Comparison of ENCODE assay signal across 23 cellular contexts in the genomic region with DNA sequence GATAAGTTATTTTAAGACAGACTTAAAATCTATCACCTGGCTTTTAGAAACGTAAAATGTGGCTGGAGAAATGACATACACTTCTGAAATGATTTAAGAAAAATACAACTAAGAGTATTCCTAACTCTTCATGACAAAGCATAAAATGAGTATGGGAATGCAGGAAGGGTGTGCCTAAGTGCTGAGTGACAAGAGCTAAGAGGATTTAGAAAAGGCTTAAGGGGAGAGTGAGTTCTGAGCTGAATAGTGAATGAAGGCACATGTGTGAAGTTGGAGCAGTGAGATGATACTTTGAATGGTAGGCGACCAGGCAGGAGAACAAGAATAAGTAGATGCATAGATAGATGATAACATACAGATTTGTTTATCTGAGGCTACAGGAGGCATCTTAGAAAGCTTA.
"Had no signal": no experiment of that assay in that cellular context is flagged by ENCODE, and none has a peak within 500 bp of the region (broad histone marks: within the 10 kb centered on the region; RNA-seq: fewer than 3 reads in every experiment).

No MANE protein-coding gene starts in this region.

- H3K36me3 ChIP-seq: neutrophil, pancreas, right lobe of liver, suprapubic skin, transverse colon, upper lobe of right lung, uterus had no signal

- H3K4me2 ChIP-seq: smooth muscle cell had no signal

- H3K9me3 ChIP-seq: neutrophil, pancreas, right lobe of liver, suprapubic skin, transverse colon, upper lobe of right lung, uterus had no signal

- ATAC-seq: effector memory CD8-positive, alpha-beta T cell; left lobe of liver; naive thymus-derived CD8-positive, alpha-beta T cell; pancreas; right lobe of liver; stimulated activated naive CD8-positive, alpha-beta T cell treated with anti-CD3 and anti-CD28 coated beads, Interleukin-15, amount 100 ng/mL, for 72 hours; upper lobe of right lung had no signal

- FAIRE-seq: keratinocyte, pancreas had no signal

- H3K4me3 ChIP-seq: lung, pancreas, right lobe of liver, smooth muscle cell, suprapubic skin, transverse colon, upper lobe of right lung, uterus had no signal

- DNase-seq: cortex of kidney; effector memory CD8-positive, alpha-beta T cell; hypothalamus; midbrain; naive thymus-derived CD8-positive, alpha-beta T cell; pancreas; retina; right lobe of liver; stimulated activated CD4-positive, alpha-beta T cell treated with anti-CD3 and anti-CD28 coated beads, Interleukin-12 subunit alpha, Interleukin-12 subunit beta, amount 100 ng/mL, for 4 hours; stimulated activated CD4-positive, alpha-beta T cell treated with anti-CD3 and anti-CD28 coated beads, Interleukin-1b, Interleukin-23, amount 100 ng/mL, for 48 hours; stimulated activated CD4-positive, alpha-beta T cell treated with anti-CD3 and anti-CD28 coated beads, Interleukin-4, amount 100 ng/mL, for 1 hour; stimulated activated CD8-positive, alpha-beta memory T cell treated with anti-CD3 and anti-CD28 coated beads, Interleukin-4, amount 100 ng/mL, for 48 hours; stimulated activated naive CD4-positive, alpha-beta T cell; stimulated activated naive CD8-positive, alpha-beta T cell treated with anti-CD3 and anti-CD28 coated beads, Interleukin-15, amount 100 ng/mL, for 72 hours; transverse colon; upper lobe of right lung; uterus had no signal

- H3K27me3 ChIP-seq: neutrophil, pancreas, right lobe of liver, suprapubic skin, transverse colon, upper lobe of right lung, uterus had no signal

- H3K27ac ChIP-seq: neutrophil, pancreas, right lobe of liver, suprapubic skin, transverse colon, upper lobe of right lung, uterus had no signal

- H3K4me1 ChIP-seq: pancreas, right lobe of liver, suprapubic skin, transverse colon, upper lobe of right lung, uterus had no signal
